12 cellular contexts compared by ENCODE assay signal in the genomic region with DNA sequence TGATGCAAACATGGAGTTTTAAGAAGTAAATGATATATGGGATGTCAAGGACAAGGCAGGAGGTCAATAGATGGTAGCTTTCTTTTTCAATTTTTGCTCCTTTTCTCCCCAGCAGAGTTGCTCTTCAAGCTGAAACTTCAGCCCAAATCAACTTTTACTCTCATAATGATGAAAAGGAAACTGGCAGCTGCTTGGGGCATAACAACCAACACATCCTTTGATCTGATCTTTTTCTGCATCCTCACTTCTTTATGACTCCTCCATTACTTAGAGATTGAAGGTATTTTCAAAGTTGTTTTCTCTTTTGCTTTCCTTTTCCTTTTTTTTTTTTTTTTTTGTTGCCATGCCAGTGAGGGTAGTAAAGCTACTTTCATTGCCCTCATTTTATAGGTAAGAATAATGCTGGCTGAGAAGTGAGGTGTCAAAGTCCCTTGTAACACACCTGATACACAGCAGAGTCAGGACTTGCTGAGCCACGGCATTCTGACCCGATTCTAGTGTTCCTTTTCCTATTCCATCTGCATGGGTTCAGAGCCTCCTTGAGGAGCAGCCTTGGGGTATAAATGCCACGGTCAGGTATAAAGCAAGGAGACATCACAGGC. TPM values are rescaled to one million over a fixed set of nuclear protein-coding genes. Genes with fewer than 3 reads are reported as not detected.
A peak's percentile ranks its signal among the peaks of the same experiment; 100 is the strongest.
DNase-seq lines count a peak whose midpoint lies in the region; ATAC-seq and TF ChIP-seq lines count a peak whose summit lies in the region.
"Had no signal": no experiment of that assay in that cellular context is flagged by ENCODE, and none has a peak within 500 bp of the region (broad histone marks: within the 10 kb centered on the region; RNA-seq: fewer than 3 reads in every experiment).

No MANE protein-coding gene starts in this region.

- H3K36me3 Mint-ChIP-seq in activated T-helper 1 cell treated with anti-CD3 and anti-CD28 coated beads, Interleukin-12 subunit alpha, Interleukin-12 subunit beta, Interleukin-2, Interleukin-4 antibody, amounts not matched to agents 30 ng/mL and 10 ng/mL and 1 ng/mL, durations not matched to agents 14 hours and 24 hours and 36 hours (ENCODE audit: low read depth) = peaks cover 4% of the 10 kb centered on the region

- no peak for DNase-seq in activated T-helper 1 cell treated with anti-CD3 and anti-CD28 coated beads, Interleukin-12 subunit alpha, Interleukin-12 subunit beta, Interleukin-2, Interleukin-4 antibody, amounts not matched to agents 30 ng/mL and 10 ng/mL and 1 ng/mL, durations not matched to agents 14 hours and 24 hours and 36 hours (ENCODE audit: low spot score)
- DNase-seq in DMS53 treated with DMSO at 0.1 percent for 48 hours (lab: John Stamatoyannopoulos, UW; ENCODE audit: unreplicated experiment) = no peak
- no peak for DNase-seq in NCI-H2081 (lab: John Stamatoyannopoulos, UW)
- no peak for DNase-seq in activated effector memory CD4-positive, alpha-beta T cell treated with anti-CD3 and anti-CD28 coated beads, Interleukin-2, amount 50 U/mL, for 16 hours
- no peak for DNase-seq in COLO668 (lab: John Stamatoyannopoulos, UW; ENCODE audit: unreplicated experiment)
- DNase-seq: activated CD4-positive, alpha-beta T cell treated with anti-CD3 and anti-CD28 coated beads, Interleukin-2, amount 50 U/mL, for 48 hours; NCI-H2227 treated with DMSO at 0.1 percent for 48 hours had no signal

- H3K9me3 Mint-ChIP-seq in activated T-helper 1 cell treated with anti-CD3 and anti-CD28 coated beads, Interleukin-12 subunit alpha, Interleukin-12 subunit beta, Interleukin-2, Interleukin-4 antibody, amounts not matched to agents 30 ng/mL and 10 ng/mL and 1 ng/mL, durations not matched to agents 14 hours and 24 hours and 36 hours = no peaks in the 10 kb centered on the region

- ATAC-seq in GM18505 (IDR thresholded peaks at IDR 0.05; ENCODE audit: unreplicated experiment) (peak; percentile 45), GM19372 (IDR thresholded peaks at IDR 0.05; ENCODE audit: low read depth, unreplicated experiment) (peak; percentile 62), HG02981 (IDR thresholded peaks at IDR 0.05; ENCODE audit: unreplicated experiment) (peak; percentile 77)

- intact Hi-C loops in activated T-helper 1 cell treated with anti-CD3 and anti-CD28 coated beads, Interleukin-12 subunit alpha, Interleukin-12 subunit beta, Interleukin-2, Interleukin-4 antibody, amounts not matched to agents 30 ng/mL and 10 ng/mL and 1 ng/mL, durations not matched to agents 14 hours and 24 hours and 36 hours (cut with micrococcal nuclease) = no loop called here

- H3K4me3 Mint-ChIP-seq in activated T-helper 1 cell treated with anti-CD3 and anti-CD28 coated beads, Interleukin-12 subunit alpha, Interleukin-12 subunit beta, Interleukin-2, Interleukin-4 antibody, amounts not matched to agents 30 ng/mL and 10 ng/mL and 1 ng/mL, durations not matched to agents 14 hours and 24 hours and 36 hours = no peak overlapping the region
- H3K4me3 Mint-ChIP-seq: CD14-positive monocyte had no signal

- TF ChIP-seq POLR2A in GM18505 (IDR thresholded peaks at IDR 0.05; ENCODE audit: borderline replicate concordance, extremely low read depth, insufficient read depth, insufficient read length) = no peak

- peak overlapping the region; percentile 32 for H3K27ac Mint-ChIP-seq in activated T-helper 1 cell treated with anti-CD3 and anti-CD28 coated beads, Interleukin-12 subunit alpha, Interleukin-12 subunit beta, Interleukin-2, Interleukin-4 antibody, amounts not matched to agents 30 ng/mL and 10 ng/mL and 1 ng/mL, durations not matched to agents 14 hours and 24 hours and 36 hours

- H3K27me3 Mint-ChIP-seq in activated T-helper 1 cell treated with anti-CD3 and anti-CD28 coated beads, Interleukin-12 subunit alpha, Interleukin-12 subunit beta, Interleukin-2, Interleukin-4 antibody, amounts not matched to agents 30 ng/mL and 10 ng/mL and 1 ng/mL, durations not matched to agents 14 hours and 24 hours and 36 hours (ENCODE audit: insufficient read depth) = no peaks in the 10 kb centered on the region

- peaks cover 31% of the 10 kb centered on the region for H3K4me1 Mint-ChIP-seq in activated T-helper 1 cell treated with anti-CD3 and anti-CD28 coated beads, Interleukin-12 subunit alpha, Interleukin-12 subunit beta, Interleukin-2, Interleukin-4 antibody, amounts not matched to agents 30 ng/mL and 10 ng/mL and 1 ng/mL, durations not matched to agents 14 hours and 24 hours and 36 hours (ENCODE audit: low read depth)

RNA-seq across cellular contexts. Expression of gene SLC2A9, which starts 26.9 kb away (rescaled TPM):
- 3.4 and 4.5 TPM in 2 replicates for total RNA-seq in activated T-helper 1 cell treated with anti-CD3 and anti-CD28 coated beads, Interleukin-12 subunit alpha, Interleukin-12 subunit beta, Interleukin-2, Interleukin-4 antibody, amounts not matched to agents 30 ng/mL and 10 ng/mL and 1 ng/mL, durations not matched to agents 14 hours and 24 hours and 36 hours
- total RNA-seq: SJSA1 had no signal
